15 cellular contexts compared by ENCODE assay signal in genomic region chr2:159637988-159638501, GRCh38. TPM values are rescaled to one million over a fixed set of nuclear protein-coding genes. Genes with fewer than 3 reads are reported as not detected.
A peak's percentile ranks its signal among the peaks of the same experiment; 100 is the strongest.
DNase-seq lines count a peak whose midpoint lies in the region; ATAC-seq and TF ChIP-seq lines count a peak whose summit lies in the region.
"Had no signal": no experiment of that assay in that cellular context is flagged by ENCODE, and none has a peak within 500 bp of the region (broad histone marks: within the 10 kb centered on the region; RNA-seq: fewer than 3 reads in every experiment).

No MANE protein-coding gene starts in this region.

- no peaks in the 10 kb centered on the region; the same call in 2 of the 3 replicates for H3K9me3 Mint-ChIP-seq in GM23338
- H3K9me3 Mint-ChIP-seq: T-helper 1 cell treated with Interleukin-12 subunit alpha and Interleukin-12 subunit beta and Interleukin-4 antibody, amounts not matched to agents 30 μg/mL and 1 μg/mL, for 36 hours had no signal

- H3K4me3 ChIP-seq in GM23338 (no peak overlapping the region), fibroblast of pulmonary artery (replicated peaks; ENCODE audit: low read depth, low read length) (no peak overlapping the region)
- H3K4me3 ChIP-seq: gastroesophageal sphincter had no signal

- H3K79me2 ChIP-seq in GM23338 (replicated peaks; ENCODE audit: insufficient read depth): no peaks in the 10 kb centered on the region

- H3K27me3 ChIP-seq in GM23338 (ENCODE audit: insufficient read depth): no peaks in the 10 kb centered on the region
- H3K27me3 ChIP-seq: gastroesophageal sphincter had no signal

- no peaks in the 10 kb centered on the region for H3K9me2 ChIP-seq in GM23338 (ENCODE audit: insufficient read depth)

- H3K36me3 Mint-ChIP-seq in GM23338 (ENCODE audit: low read depth): no peaks in the 10 kb centered on the region

- peak; percentile 79 for DNase-seq in A172 (ENCODE audit: low spot score)
- no peak for DNase-seq in GM23338 (ENCODE audit: low spot score)
- DNase-seq in fibroblast of pulmonary artery (ENCODE audit: low read depth): peak; percentile 92
- no peak for DNase-seq in Right ventricle myocardium superior
- DNase-seq in DMS 273 treated with DMSO at 0.1 percent for 48 hours (lab: John Stamatoyannopoulos, UW): no peak
- no peak for DNase-seq in NCI-H524 treated with DMSO at 0.1 percent for 48 hours (lab: John Stamatoyannopoulos, UW)
- DNase-seq in activated T-cell treated with anti-CD3 and anti-CD28 coated beads, Interleukin-2, amount 50 U/mL, for 48 hours: no peak
- DNase-seq: activated gamma-delta T cell; DMS53; NCI-H2171 treated with DMSO at 0.1 percent for 48 hours; stimulated activated CD4-positive, alpha-beta T cell treated with anti-CD3 and anti-CD28 coated beads, Interleukin-15, amount 100 ng/mL, for 24 hours had no signal

- H4K20me1 ChIP-seq in GM23338 (replicated peaks; ENCODE audit: insufficient read depth): no peaks in the 10 kb centered on the region

- H3K4me2 ChIP-seq in GM23338: no peak overlapping the region
- H3K4me2 ChIP-seq: KMS-11 had no signal

- TF ChIP-seq CTCF in GM23338 (conservative IDR thresholded peaks at IDR 0.05; ENCODE audit: low read depth in 2 of 2) (no peak), fibroblast of pulmonary artery (IDR thresholded peaks at IDR 0.05; ENCODE audit: low read length, missing control alignments) (no peak)

- 0 out of 2 replicates have a peak overlapping the region, but pooled peaks have one; percentile 4 for H3K27ac Mint-ChIP-seq in GM23338
- H3K27ac Mint-ChIP-seq: T-helper 1 cell treated with Interleukin-12 subunit alpha and Interleukin-12 subunit beta and Interleukin-4 antibody, amounts not matched to agents 30 μg/mL and 1 μg/mL, for 36 hours had no signal

- no peak overlapping the region for H3K4me3 Mint-ChIP-seq in GM23338
- H3K4me3 Mint-ChIP-seq: T-helper 1 cell treated with Interleukin-12 subunit alpha and Interleukin-12 subunit beta and Interleukin-4 antibody, amounts not matched to agents 30 μg/mL and 1 μg/mL, for 36 hours had no signal

- intact Hi-C loops in Right ventricle myocardium superior (cut with DNase I): no loop called here

- H3K27ac ChIP-seq in GM23338 (ENCODE audit: low read depth): no peak overlapping the region
- H3K27ac ChIP-seq: gastroesophageal sphincter, KMS-11 had no signal

- H3F3A ChIP-seq in GM23338 (replicated peaks; ENCODE audit: low read depth): no peaks in the 10 kb centered on the region

- peaks cover 6% of the 10 kb centered on the region for H3K27me3 Mint-ChIP-seq in GM23338 (ENCODE audit: insufficient read depth, low read depth, poor library complexity)

- H2AFZ ChIP-seq in GM23338: no peak overlapping the region

- peaks cover 20% of the 10 kb centered on the region for H3K4me1 Mint-ChIP-seq in GM23338

- H3K36me3 ChIP-seq in GM23338 (ENCODE audit: insufficient read depth): no peaks in the 10 kb centered on the region
- H3K36me3 ChIP-seq: gastroesophageal sphincter had no signal

- ATAC-seq in GM23338 (no peak), SK-N-SH treated with all-trans-retinoic acid at 6 μM for 48 hours (peak; percentile 78), Right ventricle myocardium superior (ENCODE audit: poor library complexity) (no peak)
- ATAC-seq: gastroesophageal sphincter had no signal

- H3K4me1 ChIP-seq in GM23338 (ENCODE audit: insufficient read depth): peaks cover 21% of the 10 kb centered on the region

TF ChIP-seq in GM23338, 12 proteins besides CTCF, POLR2A, EP300 and RAD21 (continues in another document):
- TF ChIP-seq ZNF114 (CRISPR knock-in tag; IDR thresholded peaks at IDR 0.05) (no peak), CREB1 (CRISPR knock-in tag; IDR thresholded peaks at IDR 0.05; ENCODE audit: low read depth) (no peak)

TF ChIP-seq in SK-N-SH treated with all-trans-retinoic acid at 6 μM for 48 hours, 23 proteins besides CTCF, POLR2A, EP300 and RAD21:
- TF ChIP-seq ZFP3 (CRISPR knock-in tag; IDR thresholded peaks at IDR 0.05) (no peak), PATZ1 (CRISPR knock-in tag; IDR thresholded peaks at IDR 0.05; ENCODE audit: borderline replicate concordance) (no peak), CREB5 (CRISPR knock-in tag; IDR thresholded peaks at IDR 0.05; ENCODE audit: low read depth) (peak; percentile 51; the same call in 1 of the 2 replicates), ISL1 (CRISPR knock-in tag; IDR thresholded peaks at IDR 0.05) (peak; percentile 67; the same call in 1 of the 2 replicates), ZNF565 (CRISPR knock-in tag; conservative IDR thresholded peaks at IDR 0.05; ENCODE audit: low read depth) (no peak), POU6F1 (CRISPR knock-in tag; IDR thresholded peaks at IDR 0.05; ENCODE audit: borderline replicate concordance, low read depth) (no peak), BACH2 (CRISPR knock-in tag; IDR thresholded peaks at IDR 0.05; ENCODE audit: borderline replicate concordance) (no peak), GLIS3 (CRISPR knock-in tag; IDR thresholded peaks at IDR 0.05) (no peak)

RNA-seq across cellular contexts. Expression of gene BAZ2B, which starts 21.7 kb away (rescaled TPM):
- total RNA-seq in A172 (2014; rRNA removed; shearing (Covaris generic)): 25.3 and 43.4 TPM in 2 replicates
- 51.7 and 52.2 TPM in 2 replicates for total RNA-seq in GM23338 (2014; rRNA removed; shearing (Covaris generic))
- 36.6 and 62.9 TPM in 2 replicates for polyA plus RNA-seq in GM23338 (2016; fragmentation: Nextera tagmentation; extraction: Ambion mirVana)
- total RNA-seq in Right ventricle myocardium superior: 27.0 TPM

Comparison
In these comparisons a context has a peak if more than half of its experiments do, and no peak if none do; other contexts are left out.
1. DNase-seq: peak in A172 (single experiment) and fibroblast of pulmonary artery (single experiment); none in GM23338 (single experiment), Right ventricle myocardium superior (single experiment), DMS 273 treated with DMSO at 0.1 percent for 48 hours (single experiment), NCI-H524 treated with DMSO at 0.1 percent for 48 hours (single experiment) and activated T-cell treated with anti-CD3 and anti-CD28 coated beads, Interleukin-2, amount 50 U/mL, for 48 hours (0 of 2).